1 cellular context compared by ENCODE assay signal in the genomic region with DNA sequence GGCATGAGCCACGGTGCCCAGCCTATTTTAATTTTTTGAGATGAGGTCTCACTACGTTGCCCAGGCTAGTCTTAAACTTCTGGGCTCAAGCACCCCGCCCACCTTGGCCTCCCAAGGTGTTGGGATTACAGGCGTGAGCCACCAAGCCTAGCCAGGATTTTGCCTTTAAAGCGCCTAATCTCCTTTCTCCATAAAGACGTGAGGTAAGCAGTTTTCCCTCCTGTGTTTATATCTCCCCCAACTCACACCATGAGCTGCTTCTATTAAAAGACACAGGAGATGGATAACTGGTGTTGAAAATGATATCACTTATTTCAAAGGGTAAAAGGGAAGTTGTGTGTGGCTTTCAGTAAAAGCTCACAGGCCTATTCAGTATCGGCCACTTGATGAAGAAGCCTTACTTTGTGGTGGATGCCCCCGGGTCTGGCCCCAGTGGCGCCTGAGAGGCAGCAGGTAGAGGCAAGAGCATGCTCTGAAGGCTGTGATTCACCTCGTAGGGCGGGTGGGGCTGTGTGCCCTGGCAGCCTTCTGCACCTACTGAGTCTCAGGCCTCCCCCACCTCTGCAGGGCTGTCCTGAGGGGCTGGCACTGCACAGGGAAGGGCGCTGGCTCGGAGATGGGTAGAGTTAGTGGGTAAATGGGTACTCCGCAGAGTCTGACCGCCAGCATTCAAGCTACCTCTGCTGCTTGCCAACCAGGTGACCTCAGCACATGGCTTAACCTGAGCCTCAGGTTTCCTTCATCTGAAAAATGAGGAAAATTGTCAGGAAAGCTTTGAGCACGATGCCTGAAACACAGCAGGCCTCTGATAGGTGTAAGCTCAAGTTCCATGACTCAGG.
A peak's percentile ranks its signal among the peaks of the same experiment; 100 is the strongest.
TF ChIP-seq lines count a peak whose summit lies in the region.

No MANE protein-coding gene starts in this region.

TF ChIP-seq in K562, 482 proteins besides CTCF, POLR2A, EP300 and RAD21 (continued from another document and continues in another):
- TF ChIP-seq DDX20 (tag; IDR thresholded peaks at IDR 0.05; ENCODE audit: low read depth): no peak
- no peak for TF ChIP-seq HMG20B (CRISPR knock-in tag; IDR thresholded peaks at IDR 0.05)
- no peak for TF ChIP-seq ZNF76 (CRISPR knock-in tag; IDR thresholded peaks at IDR 0.05; ENCODE audit: borderline replicate concordance)
- no peak for TF ChIP-seq NR2F6 (CRISPR knock-in tag; IDR thresholded peaks at IDR 0.05)
- no peak for TF ChIP-seq SRSF3 (IDR thresholded peaks at IDR 0.05; ENCODE audit: insufficient read depth, low read length)
- TF ChIP-seq, protein P1, sequence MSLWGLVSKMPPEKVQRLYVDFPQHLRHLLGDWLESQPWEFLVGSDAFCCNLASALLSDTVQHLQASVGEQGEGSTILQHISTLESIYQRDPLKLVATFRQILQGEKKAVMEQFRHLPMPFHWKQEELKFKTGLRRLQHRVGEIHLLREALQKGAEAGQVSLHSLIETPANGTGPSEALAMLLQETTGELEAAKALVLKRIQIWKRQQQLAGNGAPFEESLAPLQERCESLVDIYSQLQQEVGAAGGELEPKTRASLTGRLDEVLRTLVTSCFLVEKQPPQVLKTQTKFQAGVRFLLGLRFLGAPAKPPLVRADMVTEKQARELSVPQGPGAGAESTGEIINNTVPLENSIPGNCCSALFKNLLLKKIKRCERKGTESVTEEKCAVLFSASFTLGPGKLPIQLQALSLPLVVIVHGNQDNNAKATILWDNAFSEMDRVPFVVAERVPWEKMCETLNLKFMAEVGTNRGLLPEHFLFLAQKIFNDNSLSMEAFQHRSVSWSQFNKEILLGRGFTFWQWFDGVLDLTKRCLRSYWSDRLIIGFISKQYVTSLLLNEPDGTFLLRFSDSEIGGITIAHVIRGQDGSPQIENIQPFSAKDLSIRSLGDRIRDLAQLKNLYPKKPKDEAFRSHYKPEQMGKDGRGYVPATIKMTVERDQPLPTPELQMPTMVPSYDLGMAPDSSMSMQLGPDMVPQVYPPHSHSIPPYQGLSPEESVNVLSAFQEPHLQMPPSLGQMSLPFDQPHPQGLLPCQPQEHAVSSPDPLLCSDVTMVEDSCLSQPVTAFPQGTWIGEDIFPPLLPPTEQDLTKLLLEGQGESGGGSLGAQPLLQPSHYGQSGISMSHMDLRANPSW (CRISPR knock-in tag; IDR thresholded peaks at IDR 0.05): no peak
- TF ChIP-seq, protein P2, sequence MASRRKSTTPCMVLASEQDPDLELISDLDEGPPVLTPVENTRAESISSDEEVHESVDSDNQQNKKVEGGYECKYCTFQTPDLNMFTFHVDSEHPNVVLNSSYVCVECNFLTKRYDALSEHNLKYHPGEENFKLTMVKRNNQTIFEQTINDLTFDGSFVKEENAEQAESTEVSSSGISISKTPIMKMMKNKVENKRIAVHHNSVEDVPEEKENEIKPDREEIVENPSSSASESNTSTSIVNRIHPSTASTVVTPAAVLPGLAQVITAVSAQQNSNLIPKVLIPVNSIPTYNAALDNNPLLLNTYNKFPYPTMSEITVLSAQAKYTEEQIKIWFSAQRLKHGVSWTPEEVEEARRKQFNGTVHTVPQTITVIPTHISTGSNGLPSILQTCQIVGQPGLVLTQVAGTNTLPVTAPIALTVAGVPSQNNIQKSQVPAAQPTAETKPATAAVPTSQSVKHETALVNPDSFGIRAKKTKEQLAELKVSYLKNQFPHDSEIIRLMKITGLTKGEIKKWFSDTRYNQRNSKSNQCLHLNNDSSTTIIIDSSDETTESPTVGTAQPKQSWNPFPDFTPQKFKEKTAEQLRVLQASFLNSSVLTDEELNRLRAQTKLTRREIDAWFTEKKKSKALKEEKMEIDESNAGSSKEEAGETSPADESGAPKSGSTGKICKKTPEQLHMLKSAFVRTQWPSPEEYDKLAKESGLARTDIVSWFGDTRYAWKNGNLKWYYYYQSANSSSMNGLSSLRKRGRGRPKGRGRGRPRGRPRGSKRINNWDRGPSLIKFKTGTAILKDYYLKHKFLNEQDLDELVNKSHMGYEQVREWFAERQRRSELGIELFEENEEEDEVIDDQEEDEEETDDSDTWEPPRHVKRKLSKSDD (conservative IDR thresholded peaks at IDR 0.05; ENCODE audit: low read length): no peak
- no peak for TF ChIP-seq ZNF217 (CRISPR knock-in tag; IDR thresholded peaks at IDR 0.05)
- TF ChIP-seq DMBX1 (CRISPR knock-in tag; IDR thresholded peaks at IDR 0.05; ENCODE audit: borderline replicate concordance): no peak
- no peak for TF ChIP-seq RBFOX2 (IDR thresholded peaks at IDR 0.05; ENCODE audit: low read depth, low read length)
- TF ChIP-seq ZNF717 (CRISPR knock-in tag; IDR thresholded peaks at IDR 0.05): no peak
- no peak for TF ChIP-seq KLF10 (CRISPR knock-in tag; IDR thresholded peaks at IDR 0.05)
- TF ChIP-seq ZNF445 (CRISPR knock-in tag; IDR thresholded peaks at IDR 0.05; ENCODE audit: low read depth): no peak
- TF ChIP-seq ZFX (CRISPR knock-in tag; IDR thresholded peaks at IDR 0.05): peak; percentile 26; the same call in 1 of the 2 replicates
- TF ChIP-seq NFE2 (IDR thresholded peaks at IDR 0.05; ENCODE audit: low read depth): peak; percentile 52
- TF ChIP-seq, protein P3, sequence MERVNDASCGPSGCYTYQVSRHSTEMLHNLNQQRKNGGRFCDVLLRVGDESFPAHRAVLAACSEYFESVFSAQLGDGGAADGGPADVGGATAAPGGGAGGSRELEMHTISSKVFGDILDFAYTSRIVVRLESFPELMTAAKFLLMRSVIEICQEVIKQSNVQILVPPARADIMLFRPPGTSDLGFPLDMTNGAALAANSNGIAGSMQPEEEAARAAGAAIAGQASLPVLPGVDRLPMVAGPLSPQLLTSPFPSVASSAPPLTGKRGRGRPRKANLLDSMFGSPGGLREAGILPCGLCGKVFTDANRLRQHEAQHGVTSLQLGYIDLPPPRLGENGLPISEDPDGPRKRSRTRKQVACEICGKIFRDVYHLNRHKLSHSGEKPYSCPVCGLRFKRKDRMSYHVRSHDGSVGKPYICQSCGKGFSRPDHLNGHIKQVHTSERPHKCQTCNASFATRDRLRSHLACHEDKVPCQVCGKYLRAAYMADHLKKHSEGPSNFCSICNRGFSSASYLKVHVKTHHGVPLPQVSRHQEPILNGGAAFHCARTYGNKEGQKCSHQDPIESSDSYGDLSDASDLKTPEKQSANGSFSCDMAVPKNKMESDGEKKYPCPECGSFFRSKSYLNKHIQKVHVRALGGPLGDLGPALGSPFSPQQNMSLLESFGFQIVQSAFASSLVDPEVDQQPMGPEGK (CRISPR knock-in tag; IDR thresholded peaks at IDR 0.05; ENCODE audit: borderline replicate concordance): no peak
- no peak for TF ChIP-seq SMARCA5 (IDR thresholded peaks at IDR 0.05)
- TF ChIP-seq, protein P4, sequence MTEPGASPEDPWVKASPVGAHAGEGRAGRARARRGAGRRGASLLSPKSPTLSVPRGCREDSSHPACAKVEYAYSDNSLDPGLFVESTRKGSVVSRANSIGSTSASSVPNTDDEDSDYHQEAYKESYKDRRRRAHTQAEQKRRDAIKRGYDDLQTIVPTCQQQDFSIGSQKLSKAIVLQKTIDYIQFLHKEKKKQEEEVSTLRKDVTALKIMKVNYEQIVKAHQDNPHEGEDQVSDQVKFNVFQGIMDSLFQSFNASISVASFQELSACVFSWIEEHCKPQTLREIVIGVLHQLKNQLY (CRISPR knock-in tag; conservative IDR thresholded peaks at IDR 0.05): no peak
- TF ChIP-seq, protein P5, sequence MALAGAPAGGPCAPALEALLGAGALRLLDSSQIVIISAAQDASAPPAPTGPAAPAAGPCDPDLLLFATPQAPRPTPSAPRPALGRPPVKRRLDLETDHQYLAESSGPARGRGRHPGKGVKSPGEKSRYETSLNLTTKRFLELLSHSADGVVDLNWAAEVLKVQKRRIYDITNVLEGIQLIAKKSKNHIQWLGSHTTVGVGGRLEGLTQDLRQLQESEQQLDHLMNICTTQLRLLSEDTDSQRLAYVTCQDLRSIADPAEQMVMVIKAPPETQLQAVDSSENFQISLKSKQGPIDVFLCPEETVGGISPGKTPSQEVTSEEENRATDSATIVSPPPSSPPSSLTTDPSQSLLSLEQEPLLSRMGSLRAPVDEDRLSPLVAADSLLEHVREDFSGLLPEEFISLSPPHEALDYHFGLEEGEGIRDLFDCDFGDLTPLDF (CRISPR knock-in tag; IDR thresholded peaks at IDR 0.05): no peak
- TF ChIP-seq ZNF324 (CRISPR knock-in tag; IDR thresholded peaks at IDR 0.05): no peak
- TF ChIP-seq CREB1 (IDR thresholded peaks at IDR 0.05): no peak
- no peak for TF ChIP-seq CREB1 (CRISPR knock-in tag; IDR thresholded peaks at IDR 0.05)
- TF ChIP-seq, protein P6, sequence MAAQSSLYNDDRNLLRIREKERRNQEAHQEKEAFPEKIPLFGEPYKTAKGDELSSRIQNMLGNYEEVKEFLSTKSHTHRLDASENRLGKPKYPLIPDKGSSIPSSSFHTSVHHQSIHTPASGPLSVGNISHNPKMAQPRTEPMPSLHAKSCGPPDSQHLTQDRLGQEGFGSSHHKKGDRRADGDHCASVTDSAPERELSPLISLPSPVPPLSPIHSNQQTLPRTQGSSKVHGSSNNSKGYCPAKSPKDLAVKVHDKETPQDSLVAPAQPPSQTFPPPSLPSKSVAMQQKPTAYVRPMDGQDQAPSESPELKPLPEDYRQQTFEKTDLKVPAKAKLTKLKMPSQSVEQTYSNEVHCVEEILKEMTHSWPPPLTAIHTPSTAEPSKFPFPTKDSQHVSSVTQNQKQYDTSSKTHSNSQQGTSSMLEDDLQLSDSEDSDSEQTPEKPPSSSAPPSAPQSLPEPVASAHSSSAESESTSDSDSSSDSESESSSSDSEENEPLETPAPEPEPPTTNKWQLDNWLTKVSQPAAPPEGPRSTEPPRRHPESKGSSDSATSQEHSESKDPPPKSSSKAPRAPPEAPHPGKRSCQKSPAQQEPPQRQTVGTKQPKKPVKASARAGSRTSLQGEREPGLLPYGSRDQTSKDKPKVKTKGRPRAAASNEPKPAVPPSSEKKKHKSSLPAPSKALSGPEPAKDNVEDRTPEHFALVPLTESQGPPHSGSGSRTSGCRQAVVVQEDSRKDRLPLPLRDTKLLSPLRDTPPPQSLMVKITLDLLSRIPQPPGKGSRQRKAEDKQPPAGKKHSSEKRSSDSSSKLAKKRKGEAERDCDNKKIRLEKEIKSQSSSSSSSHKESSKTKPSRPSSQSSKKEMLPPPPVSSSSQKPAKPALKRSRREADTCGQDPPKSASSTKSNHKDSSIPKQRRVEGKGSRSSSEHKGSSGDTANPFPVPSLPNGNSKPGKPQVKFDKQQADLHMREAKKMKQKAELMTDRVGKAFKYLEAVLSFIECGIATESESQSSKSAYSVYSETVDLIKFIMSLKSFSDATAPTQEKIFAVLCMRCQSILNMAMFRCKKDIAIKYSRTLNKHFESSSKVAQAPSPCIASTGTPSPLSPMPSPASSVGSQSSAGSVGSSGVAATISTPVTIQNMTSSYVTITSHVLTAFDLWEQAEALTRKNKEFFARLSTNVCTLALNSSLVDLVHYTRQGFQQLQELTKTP (IDR thresholded peaks at IDR 0.05; ENCODE audit: low read depth in 1 of 2, partially characterized antibody in 2 of 2): no peak
- no peak for TF ChIP-seq EGR1 (conservative IDR thresholded peaks at IDR 0.05)
- TF ChIP-seq YBX1 (IDR thresholded peaks at IDR 0.05): no peak
- TF ChIP-seq ZNF354B (CRISPR knock-in tag; IDR thresholded peaks at IDR 0.05): no peak
- no peak for TF ChIP-seq BCL6 (CRISPR knock-in tag; IDR thresholded peaks at IDR 0.05)
- no peak for TF ChIP-seq MECOM (CRISPR knock-in tag; IDR thresholded peaks at IDR 0.05)
- TF ChIP-seq, protein P7, sequence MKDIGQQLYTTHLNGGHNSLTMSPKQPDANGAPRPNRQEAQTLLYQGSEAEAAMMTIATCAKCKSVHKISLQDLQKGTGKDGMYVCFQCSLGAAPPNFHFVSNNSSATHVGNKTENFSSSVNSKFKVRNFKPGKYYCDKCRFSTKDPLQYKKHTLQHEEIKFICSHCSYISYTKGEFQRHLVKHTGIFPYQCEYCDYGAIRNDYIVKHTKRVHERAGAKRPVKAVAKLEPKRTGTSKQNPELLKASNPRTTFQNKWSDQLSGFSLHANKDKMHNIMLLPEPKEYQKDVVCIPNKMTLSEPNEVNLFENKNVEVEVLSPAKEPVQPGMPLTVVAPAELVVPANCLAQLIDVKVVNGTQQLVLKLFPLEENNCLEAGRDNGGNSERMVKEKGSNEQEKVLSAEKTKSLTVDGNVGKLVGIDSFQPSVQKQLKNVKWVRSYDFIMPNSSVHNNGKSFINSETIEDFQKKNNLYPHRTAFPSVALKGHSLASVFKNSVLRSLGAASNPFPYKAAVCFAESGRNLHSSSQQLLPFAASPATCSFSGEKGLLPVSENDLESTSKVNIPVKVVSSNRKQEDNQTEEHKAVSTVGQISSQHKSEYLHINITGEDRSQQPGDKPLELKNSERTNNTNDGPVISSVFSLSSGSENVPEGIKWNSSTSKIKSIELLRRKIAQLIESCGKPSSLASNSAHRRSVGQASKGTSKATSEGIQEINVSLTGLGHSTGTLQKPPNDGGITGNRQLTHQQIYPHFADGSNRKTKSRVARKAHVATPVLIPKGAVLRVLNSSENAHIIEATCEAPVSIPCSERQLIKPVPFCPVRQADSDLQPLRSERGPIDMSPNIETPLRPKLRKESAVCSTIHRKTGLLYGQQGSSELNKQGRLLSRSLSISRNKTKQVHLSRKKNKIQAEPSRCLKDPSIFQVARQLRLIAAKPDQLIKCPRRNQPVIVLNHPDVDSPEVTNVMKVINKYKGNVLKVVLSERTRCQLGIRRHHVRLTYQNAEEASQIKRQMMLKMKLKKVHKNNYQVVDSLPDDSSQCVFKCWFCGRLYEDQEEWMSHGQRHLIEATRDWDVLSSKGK (CRISPR knock-in tag; IDR thresholded peaks at IDR 0.05): no peak
- no peak for TF ChIP-seq CCAR2 (IDR thresholded peaks at IDR 0.05; ENCODE audit: low read depth, low read length)
- TF ChIP-seq MAFF (IDR thresholded peaks at IDR 0.05; ENCODE audit: low read length): peak; percentile 15; the same call in 1 of the 2 replicates
- no peak for TF ChIP-seq KAT2B (IDR thresholded peaks at IDR 0.05; ENCODE audit: low read depth, low read length)
- TF ChIP-seq NFYB (IDR thresholded peaks at IDR 0.05; ENCODE audit: extremely low read depth, insufficient read length): no peak
- no peak for TF ChIP-seq U2AF1 (optimal IDR thresholded peaks at IDR 0.05; ENCODE audit: low read depth, low read length)
- TF ChIP-seq TCFL5 (CRISPR knock-in tag; conservative IDR thresholded peaks at IDR 0.05): no peak
- TF ChIP-seq KLF1 (tag; IDR thresholded peaks at IDR 0.05): no peak
- no peak for TF ChIP-seq NONO (IDR thresholded peaks at IDR 0.05; ENCODE audit: low read depth in 2 of 2, low read length in 1 of 2)
- peak; percentile 73 for TF ChIP-seq ZNF316 (IDR thresholded peaks at IDR 0.05)
- TF ChIP-seq, protein P8, sequence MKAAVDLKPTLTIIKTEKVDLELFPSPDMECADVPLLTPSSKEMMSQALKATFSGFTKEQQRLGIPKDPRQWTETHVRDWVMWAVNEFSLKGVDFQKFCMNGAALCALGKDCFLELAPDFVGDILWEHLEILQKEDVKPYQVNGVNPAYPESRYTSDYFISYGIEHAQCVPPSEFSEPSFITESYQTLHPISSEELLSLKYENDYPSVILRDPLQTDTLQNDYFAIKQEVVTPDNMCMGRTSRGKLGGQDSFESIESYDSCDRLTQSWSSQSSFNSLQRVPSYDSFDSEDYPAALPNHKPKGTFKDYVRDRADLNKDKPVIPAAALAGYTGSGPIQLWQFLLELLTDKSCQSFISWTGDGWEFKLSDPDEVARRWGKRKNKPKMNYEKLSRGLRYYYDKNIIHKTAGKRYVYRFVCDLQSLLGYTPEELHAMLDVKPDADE (conservative IDR thresholded peaks at IDR 0.05; ENCODE audit: control insufficient read depth, low read depth, low read length): no peak
- peak; percentile 59; the same call in 1 of the 2 replicates for TF ChIP-seq C11orf30 (IDR thresholded peaks at IDR 0.05; ENCODE audit: low read depth)
- TF ChIP-seq LEF1 (IDR thresholded peaks at IDR 0.05): no peak
- no peak for TF ChIP-seq ELF4 (CRISPR knock-in tag; IDR thresholded peaks at IDR 0.05)
